15 cellular contexts compared by ENCODE assay signal in the genomic region with DNA sequence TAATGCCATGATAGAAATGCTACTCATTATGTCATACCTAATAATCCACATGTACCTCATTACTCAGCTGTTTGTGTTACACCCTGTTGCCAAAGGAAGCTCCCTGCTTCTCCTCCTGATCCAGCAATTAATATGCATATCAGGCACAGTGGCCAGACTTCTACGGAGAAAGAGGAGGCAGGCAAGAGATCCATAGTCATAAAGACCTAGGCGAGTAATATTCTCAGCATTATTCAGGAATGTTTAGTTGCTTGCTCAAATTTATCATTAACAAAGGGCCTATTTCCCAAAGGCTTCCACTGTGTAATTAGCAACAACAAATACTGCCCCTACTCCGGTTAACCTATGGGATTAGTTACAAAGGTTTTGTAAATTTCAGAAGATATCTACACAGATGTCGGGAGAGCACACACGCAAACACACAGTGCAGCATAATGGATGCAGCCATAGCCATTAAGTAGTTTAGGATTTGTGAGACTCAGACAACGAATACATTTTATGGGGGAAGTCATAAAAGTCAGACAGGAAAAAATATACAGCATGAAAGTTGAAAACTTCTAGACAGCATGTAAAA.
DNase-seq lines count a peak whose midpoint lies in the region; ATAC-seq and TF ChIP-seq lines count a peak whose summit lies in the region.
"Had no signal": no experiment of that assay in that cellular context is flagged by ENCODE, and none has a peak within 500 bp of the region (broad histone marks: within the 10 kb centered on the region; RNA-seq: fewer than 3 reads in every experiment).

No MANE protein-coding gene starts in this region.

- POLR2A ChIA-PET in HEK293 (lab: Yijun Ruan, JAX) = no interaction called here
- POLR2A ChIA-PET in WTC11 (lab: Charles Lee) = no interaction called here

- peaks cover 69% of the 10 kb centered on the region for H3K4me1 Mint-ChIP-seq in WTC11
- H3K4me1 Mint-ChIP-seq: B cell had no signal

- H3K36me3 ChIP-seq in HEK293 (ENCODE audit: control insufficient read depth in 2 of 2, insufficient read depth in 1 of 2, low read length in 2 of 2) (no peaks in the 10 kb centered on the region), iPS-20b (ENCODE audit: insufficient read depth, low read depth, low read length) (no peaks in the 10 kb centered on the region)
- H3K36me3 ChIP-seq: adrenal gland, Peyer's patch had no signal

- H3K27me3 ChIP-seq in iPS-20b (ENCODE audit: insufficient read depth, low read length) = no peaks in the 10 kb centered on the region
- H3K27me3 ChIP-seq: adrenal gland, Peyer's patch had no signal

- H3K4me1 ChIP-seq in HEK293 (ENCODE audit: control insufficient read depth, insufficient read depth, low read length) (peaks cover 17% of the 10 kb centered on the region; the same call in 1 of the 2 replicates), iPS-20b (ENCODE audit: insufficient read depth, low read length) (peaks cover 55% of the 10 kb centered on the region)
- H3K4me1 ChIP-seq: adrenal gland had no signal

- DNase-seq in WTC11 (ENCODE audit: low spot score) = no peak
- no peak for DNase-seq in NOMO-1 treated with dmso at 0.1 percent for 144 hours (lab: John Stamatoyannopoulos, UW; ENCODE audit: unreplicated experiment)
- no peak for DNase-seq in NCI-H345 (lab: John Stamatoyannopoulos, UW)
- DNase-seq: adrenal gland, cerebellar nuclear complex, DMS79, NCI-H1694, NCI-H524 treated with DMSO at 0.1 percent for 48 hours, Peyer's patch, posterior cingulate gyrus had no signal

- H3K9me3 ChIP-seq in HEK293 (ENCODE audit: control insufficient read depth, insufficient read depth, low read depth, low read length) (no peaks in the 10 kb centered on the region), iPS-20b (ENCODE audit: insufficient read depth, low read depth, low read length) (no peaks in the 10 kb centered on the region)
- H3K9me3 ChIP-seq: adrenal gland, Peyer's patch had no signal

- H3K36me3 Mint-ChIP-seq in WTC11 = no peaks in the 10 kb centered on the region

- no peak overlapping the region for H3K4me3 Mint-ChIP-seq in WTC11
- H3K4me3 Mint-ChIP-seq: B cell had no signal

- H3K9ac ChIP-seq in iPS-20b (ENCODE audit: low read depth, low read length) = no peak overlapping the region

- no peaks in the 10 kb centered on the region for H3K9me3 Mint-ChIP-seq in WTC11

- H3K27me3 Mint-ChIP-seq in WTC11 (ENCODE audit: low read depth) = no peaks in the 10 kb centered on the region; the same call in 1 of the 2 replicates
- H3K27me3 Mint-ChIP-seq: B cell had no signal

- TF ChIP-seq CTCF in HEK293 (tag by site-specific recombination; IDR thresholded peaks at IDR 0.05) (no peak), WTC11 (IDR thresholded peaks at IDR 0.05) (no peak)

- ATAC-seq in WTC11 (peak; percentile 25), GM21526 (IDR thresholded peaks at IDR 0.05; ENCODE audit: low FRiP score, unreplicated experiment) (no peak)

- CTCF ChIA-PET in HEK293 (lab: Yijun Ruan, JAX) (no interaction called here), WTC11 (lab: Charles Lee) (interaction anchor here (1.5 kb wide), 1 partner anchor 94 kb away, joined by 4 read pairs; no protein-coding TSS in a partner anchor)

- H3K27ac Mint-ChIP-seq in WTC11 = no peak overlapping the region
- H3K27ac Mint-ChIP-seq: B cell had no signal

- H3K27ac ChIP-seq in HEK293 (ENCODE audit: extremely low read depth, low read depth, low read length) (no peak overlapping the region), iPS-20b (ENCODE audit: low read length) (no peak overlapping the region), skin epidermis (peak overlapping the region in 11 of 21 experiments; percentile 9 to 61 (median 34))
- H3K27ac ChIP-seq: adrenal gland had no signal

- no peak overlapping the region for H3K4me3 ChIP-seq in HEK293 (ENCODE audit: low read depth, low read length)
- peak overlapping the region; percentile 3; the same call in 1 of the 2 replicates for H3K4me3 ChIP-seq in iPS-20b (ENCODE audit: low read length)
- H3K4me3 ChIP-seq in skin epidermis = no peak overlapping the region
- H3K4me3 ChIP-seq: adrenal gland, Peyer's patch had no signal

TF ChIP-seq in HEK293, 187 proteins besides CTCF, POLR2A, EP300 and RAD21 (continues in another document):
- TF ChIP-seq, protein P1, sequence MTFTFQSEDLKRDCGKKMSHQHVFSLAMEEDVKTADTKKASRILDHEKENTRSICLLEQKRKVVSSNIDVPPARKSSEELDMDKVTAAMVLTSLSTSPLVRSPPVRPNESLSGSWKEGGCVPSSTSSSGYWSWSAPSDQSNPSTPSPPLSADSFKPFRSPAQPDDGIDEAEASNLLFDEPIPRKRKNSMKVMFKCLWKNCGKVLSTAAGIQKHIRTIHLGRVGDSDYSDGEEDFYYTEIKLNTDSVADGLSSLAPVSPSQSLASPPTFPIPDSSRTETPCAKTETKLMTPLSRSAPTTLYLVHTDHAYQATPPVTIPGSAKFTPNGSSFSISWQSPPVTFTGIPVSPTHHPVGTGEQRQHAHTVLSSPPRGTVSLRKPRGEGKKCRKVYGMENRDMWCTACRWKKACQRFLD (tag by site-specific recombination; IDR thresholded peaks at IDR 0.05) = no peak
- TF ChIP-seq YY1 (tag by site-specific recombination; IDR thresholded peaks at IDR 0.05) (no peak), OSR2 (tag by site-specific recombination; IDR thresholded peaks at IDR 0.05) (peak; percentile 70)
- TF ChIP-seq, protein P2, sequence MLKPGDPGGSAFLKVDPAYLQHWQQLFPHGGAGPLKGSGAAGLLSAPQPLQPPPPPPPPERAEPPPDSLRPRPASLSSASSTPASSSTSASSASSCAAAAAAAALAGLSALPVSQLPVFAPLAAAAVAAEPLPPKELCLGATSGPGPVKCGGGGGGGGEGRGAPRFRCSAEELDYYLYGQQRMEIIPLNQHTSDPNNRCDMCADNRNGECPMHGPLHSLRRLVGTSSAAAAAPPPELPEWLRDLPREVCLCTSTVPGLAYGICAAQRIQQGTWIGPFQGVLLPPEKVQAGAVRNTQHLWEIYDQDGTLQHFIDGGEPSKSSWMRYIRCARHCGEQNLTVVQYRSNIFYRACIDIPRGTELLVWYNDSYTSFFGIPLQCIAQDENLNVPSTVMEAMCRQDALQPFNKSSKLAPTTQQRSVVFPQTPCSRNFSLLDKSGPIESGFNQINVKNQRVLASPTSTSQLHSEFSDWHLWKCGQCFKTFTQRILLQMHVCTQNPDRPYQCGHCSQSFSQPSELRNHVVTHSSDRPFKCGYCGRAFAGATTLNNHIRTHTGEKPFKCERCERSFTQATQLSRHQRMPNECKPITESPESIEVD (tag by site-specific recombination; IDR thresholded peaks at IDR 0.05) = peak; percentile 77

TF ChIP-seq in WTC11, 78 proteins besides CTCF, POLR2A, EP300 and RAD21:
- TF ChIP-seq, protein P3, sequence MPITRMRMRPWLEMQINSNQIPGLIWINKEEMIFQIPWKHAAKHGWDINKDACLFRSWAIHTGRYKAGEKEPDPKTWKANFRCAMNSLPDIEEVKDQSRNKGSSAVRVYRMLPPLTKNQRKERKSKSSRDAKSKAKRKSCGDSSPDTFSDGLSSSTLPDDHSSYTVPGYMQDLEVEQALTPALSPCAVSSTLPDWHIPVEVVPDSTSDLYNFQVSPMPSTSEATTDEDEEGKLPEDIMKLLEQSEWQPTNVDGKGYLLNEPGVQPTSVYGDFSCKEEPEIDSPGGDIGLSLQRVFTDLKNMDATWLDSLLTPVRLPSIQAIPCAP (CRISPR knock-in tag; IDR thresholded peaks at IDR 0.05) = no peak
- TF ChIP-seq EMX1 (CRISPR knock-in tag; IDR thresholded peaks at IDR 0.05) (no peak), GABPB1 (CRISPR knock-in tag; IDR thresholded peaks at IDR 0.05) (no peak), GTF2I (CRISPR knock-in tag; conservative IDR thresholded peaks at IDR 0.05) (no peak), ATF1 (CRISPR knock-in tag; IDR thresholded peaks at IDR 0.05) (no peak)
TF ChIP-seq in WTC11: peak in this region for 0.

Comparison
In these comparisons a context has a peak if more than half of its experiments do, and no peak if none do; other contexts are left out.
1. H3K27ac ChIP-seq: peak in skin epidermis (11 of 21); none in HEK293 (single experiment) and iPS-20b (single experiment).